12 cellular contexts compared by ENCODE assay signal in the genomic region with DNA sequence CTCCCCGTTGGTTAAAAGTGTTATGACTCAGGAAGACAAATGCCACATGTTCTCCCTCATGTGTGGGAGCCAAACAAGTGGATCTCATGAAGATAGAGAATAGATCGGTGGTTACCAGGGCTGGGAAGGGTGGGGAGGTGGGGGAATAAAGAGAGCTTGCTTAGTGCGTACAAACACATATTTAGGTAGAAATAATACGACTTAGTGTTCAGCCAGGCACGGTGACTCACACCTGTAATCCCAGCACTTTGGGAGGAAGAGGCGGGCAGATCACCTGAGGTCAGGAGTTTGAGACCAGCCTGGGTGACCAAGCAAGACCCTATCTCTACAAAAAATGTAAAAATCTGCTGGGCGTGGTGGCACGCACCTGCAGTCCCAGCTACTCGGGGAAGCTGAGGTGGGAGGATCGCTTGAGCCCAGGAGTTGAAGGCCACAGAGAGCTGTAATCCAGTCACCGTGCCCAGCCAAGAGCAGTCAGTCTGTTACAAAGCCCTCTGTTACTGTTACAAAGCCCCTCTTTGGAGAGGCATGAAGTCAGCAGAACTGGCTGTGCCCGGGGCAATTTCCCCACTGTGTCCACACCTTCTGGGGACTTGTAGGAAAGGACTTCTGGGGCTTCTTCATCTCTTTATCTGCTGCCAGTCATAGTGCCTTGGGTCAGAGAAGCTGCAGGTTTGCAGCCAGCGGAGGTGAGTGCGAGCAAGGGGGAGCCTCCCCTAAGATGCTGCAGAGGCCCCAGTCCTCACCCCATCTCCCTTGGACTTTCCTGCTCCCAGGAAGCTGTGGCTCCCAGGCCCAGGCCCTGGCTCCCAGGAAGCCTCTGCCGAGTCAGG. TPM values are rescaled to one million over a fixed set of nuclear protein-coding genes. Genes with fewer than 3 reads are reported as not detected.
DNase-seq lines count a peak whose midpoint lies in the region; ATAC-seq and TF ChIP-seq lines count a peak whose summit lies in the region.
"Had no signal": no experiment of that assay in that cellular context is flagged by ENCODE, and none has a peak within 500 bp of the region (broad histone marks: within the 10 kb centered on the region; RNA-seq: fewer than 3 reads in every experiment).

No MANE protein-coding gene starts in this region.

- H3K27ac Mint-ChIP-seq in Calu3 (ENCODE audit: unreplicated experiment) = peak overlapping the region; percentile 72
- H3K27ac Mint-ChIP-seq in activated T-helper 17 cell treated with anti-CD3 and anti-CD28 coated beads, Interleukin-2, amount 50 U/mL, for 72 hours = no peak overlapping the region
- peak overlapping the region; percentile 40 for H3K27ac Mint-ChIP-seq in stimulated activated memory B cell treated with anti-CD40 and anti-IgM and Interleukin-4, amounts not matched to agents 10 μg/mL and 1 μg/mL and 100 μg/mL, for 72 hours
- H3K27ac Mint-ChIP-seq: activated CD4-positive, alpha-beta memory T cell treated with anti-CD3 and anti-CD28 coated beads for 36 hours had no signal

- H3K27me3 Mint-ChIP-seq in Calu3 (ENCODE audit: unreplicated experiment) = no peaks in the 10 kb centered on the region
- peaks cover 27% of the 10 kb centered on the region for H3K27me3 Mint-ChIP-seq in activated T-helper 17 cell treated with anti-CD3 and anti-CD28 coated beads, Interleukin-2, amount 50 U/mL, for 72 hours
- peaks cover 21% of the 10 kb centered on the region for H3K27me3 Mint-ChIP-seq in stimulated activated memory B cell treated with anti-CD40 and anti-IgM and Interleukin-4, amounts not matched to agents 10 μg/mL and 1 μg/mL and 100 μg/mL, for 72 hours

- TF ChIP-seq POLR2A in erythroblast (IDR thresholded peaks at IDR 0.05; ENCODE audit: low read length) = no peak

- H3K4me1 Mint-ChIP-seq in Calu3 (ENCODE audit: low read depth, unreplicated experiment) = peaks cover 31% of the 10 kb centered on the region
- peaks cover 3% of the 10 kb centered on the region for H3K4me1 Mint-ChIP-seq in activated T-helper 17 cell treated with anti-CD3 and anti-CD28 coated beads, Interleukin-2, amount 50 U/mL, for 72 hours
- H3K4me1 Mint-ChIP-seq in stimulated activated memory B cell treated with anti-CD40 and anti-IgM and Interleukin-4, amounts not matched to agents 10 μg/mL and 1 μg/mL and 100 μg/mL, for 72 hours = peaks cover 52% of the 10 kb centered on the region
- H3K4me1 Mint-ChIP-seq: neural crest cell had no signal

- H3K36me3 Mint-ChIP-seq in Calu3 (ENCODE audit: insufficient read depth, unreplicated experiment) = peaks cover 4% of the 10 kb centered on the region
- H3K36me3 Mint-ChIP-seq in activated T-helper 17 cell treated with anti-CD3 and anti-CD28 coated beads, Interleukin-2, amount 50 U/mL, for 72 hours (ENCODE audit: low read depth) = no peaks in the 10 kb centered on the region
- H3K36me3 Mint-ChIP-seq in stimulated activated memory B cell treated with anti-CD40 and anti-IgM and Interleukin-4, amounts not matched to agents 10 μg/mL and 1 μg/mL and 100 μg/mL, for 72 hours = no peaks in the 10 kb centered on the region
- H3K36me3 Mint-ChIP-seq: activated CD4-positive, alpha-beta memory T cell treated with anti-CD3 and anti-CD28 coated beads for 36 hours; activated naive CD4-positive, alpha-beta T cell treated with anti-CD3 and anti-CD28 coated beads, Interleukin-2, amount 50 U/mL, for 72 hours had no signal

- no peak for TF ChIP-seq CTCF in Calu3 (IDR thresholded peaks at IDR 0.05; ENCODE audit: unreplicated experiment)

- no peak for DNase-seq in Calu3
- peak in 35 of 42 donors; percentile 31 to 84 (median 49) for DNase-seq in head of caudate nucleus
- DNase-seq in GF-D8 (lab: John Stamatoyannopoulos, UW) = no peak
- no peak for DNase-seq in erythroblast (lab: John Stamatoyannopoulos, UW)
- DNase-seq: activated CD4-positive, alpha-beta memory T cell treated with anti-CD3 and anti-CD28 coated beads for 36 hours had no signal

- ATAC-seq in activated T-helper 17 cell treated with anti-CD3 and anti-CD28 coated beads, Interleukin-2, amount 50 U/mL, for 72 hours (replicated peaks) = peak; percentile 25
- ATAC-seq in stimulated activated memory B cell treated with anti-CD40 and anti-IgM and Interleukin-4, amounts not matched to agents 10 μg/mL and 1 μg/mL and 100 μg/mL, for 72 hours = no peak
- ATAC-seq in GM21381 (IDR thresholded peaks at IDR 0.05; ENCODE audit: unreplicated experiment) = no peak
- ATAC-seq in HG03520 (IDR thresholded peaks at IDR 0.05; ENCODE audit: unreplicated experiment) = no peak

- no peak overlapping the region for H3K4me3 Mint-ChIP-seq in Calu3 (ENCODE audit: low read depth, unreplicated experiment)
- H3K4me3 Mint-ChIP-seq in activated T-helper 17 cell treated with anti-CD3 and anti-CD28 coated beads, Interleukin-2, amount 50 U/mL, for 72 hours = no peak overlapping the region
- H3K4me3 Mint-ChIP-seq in stimulated activated memory B cell treated with anti-CD40 and anti-IgM and Interleukin-4, amounts not matched to agents 10 μg/mL and 1 μg/mL and 100 μg/mL, for 72 hours = no peak overlapping the region
- H3K4me3 Mint-ChIP-seq: activated CD4-positive, alpha-beta memory T cell treated with anti-CD3 and anti-CD28 coated beads for 36 hours; neural crest cell had no signal

- intact Hi-C loops in Calu3 (cut with micrococcal nuclease; ENCODE audit: unreplicated experiment) (no loop called here), head of caudate nucleus (cut with DNase I) (loop anchor here (2.0 kb wide), 1 partner anchor 24 kb away; no protein-coding TSS in a partner anchor)

- CTCF ChIA-PET in Calu3 (lab: Charles Lee) = interaction anchor here (1.5 to 1.7 kb wide), 2 partner anchors 10 to 104 kb away, joined by 4 to 11 read pairs; partner anchors contain the start of gene ALDH3A2

- H3K9me3 Mint-ChIP-seq in Calu3 (ENCODE audit: low read depth, unreplicated experiment) = no peaks in the 10 kb centered on the region
- no peaks in the 10 kb centered on the region for H3K9me3 Mint-ChIP-seq in activated T-helper 17 cell treated with anti-CD3 and anti-CD28 coated beads, Interleukin-2, amount 50 U/mL, for 72 hours
- H3K9me3 Mint-ChIP-seq in stimulated activated memory B cell treated with anti-CD40 and anti-IgM and Interleukin-4, amounts not matched to agents 10 μg/mL and 1 μg/mL and 100 μg/mL, for 72 hours = no peaks in the 10 kb centered on the region
- H3K9me3 Mint-ChIP-seq: activated CD4-positive, alpha-beta memory T cell treated with anti-CD3 and anti-CD28 coated beads for 36 hours; activated naive CD4-positive, alpha-beta T cell treated with anti-CD3 and anti-CD28 coated beads, Interleukin-2, amount 50 U/mL, for 72 hours; neural crest cell had no signal

- no TSS peak for BruUV-seq in Calu3 (replicated peaks; lab: Mats Ljungman, UMichigan)

RNA-seq across cellular contexts. Expression of gene ALDH3A1, which starts 4.3 kb away (rescaled TPM):
- 0.38 and 0.47 TPM in 2 replicates for total RNA-seq in Calu3 (2022)
- not detected for total RNA-seq in activated T-helper 17 cell treated with anti-CD3 and anti-CD28 coated beads, Interleukin-2, amount 50 U/mL, for 72 hours
- total RNA-seq: neural crest cell; T-helper 2 cell treated with Interferon-gamma antibody and Interleukin-4, amounts not matched to agents 100 ng/mL and 5 ng/mL, for 36 hours had no signal

RNA-seq across cellular contexts. Expression of gene SLC47A2, which starts 36.0 kb away (rescaled TPM):
- not detected in 2 replicates for total RNA-seq in Calu3 (2022)
- not detected for total RNA-seq in activated T-helper 17 cell treated with anti-CD3 and anti-CD28 coated beads, Interleukin-2, amount 50 U/mL, for 72 hours
- total RNA-seq: activated CD4-positive, alpha-beta memory T cell treated with anti-CD3 and anti-CD28 coated beads for 36 hours; activated naive CD4-positive, alpha-beta T cell treated with anti-CD3 and anti-CD28 coated beads, Interleukin-2, amount 50 U/mL, for 72 hours; neural crest cell; T-helper 2 cell treated with Interferon-gamma antibody and Interleukin-4, amounts not matched to agents 100 ng/mL and 5 ng/mL, for 36 hours had no signal

Comparison
In these comparisons a context has a peak if more than half of its experiments do, and no peak if none do; other contexts are left out.
1. DNase-seq: peak in head of caudate nucleus (35 of 42); none in Calu3 (single experiment), GF-D8 (single experiment) and erythroblast (0 of 2).